23 cellular contexts compared by ENCODE assay signal in the genomic region with DNA sequence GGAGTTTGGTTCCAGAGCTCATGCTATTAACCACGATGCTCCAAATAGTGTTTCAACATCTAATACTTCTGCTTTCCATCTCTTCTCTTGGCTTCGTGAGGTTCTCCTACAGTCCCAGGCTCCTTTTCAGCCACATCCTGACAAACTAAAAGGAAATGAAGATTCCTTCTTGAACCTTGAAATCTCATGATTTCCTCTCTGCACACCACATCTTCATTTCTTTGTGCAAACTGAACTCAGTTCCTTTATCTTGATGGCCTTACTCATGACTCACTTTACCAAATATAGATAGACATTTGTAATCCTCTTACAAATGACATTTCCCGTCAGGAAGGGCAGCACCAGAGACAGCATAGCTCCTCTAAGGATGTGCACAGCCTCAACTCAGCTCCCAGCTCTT. TPM values are rescaled to one million over a fixed set of nuclear protein-coding genes. Genes with fewer than 3 reads are reported as not detected.
DNase-seq lines count a peak whose midpoint lies in the region; FAIRE-seq and TF ChIP-seq lines count a peak whose summit lies in the region.
"Had no signal": no experiment of that assay in that cellular context is flagged by ENCODE, and none has a peak within 500 bp of the region (broad histone marks: within the 10 kb centered on the region; RNA-seq: fewer than 3 reads in every experiment).

No MANE protein-coding gene starts in this region.

- no peak for FAIRE-seq in GM12892 (lab: Jason Lieb, UNC)
- FAIRE-seq: GM12878 had no signal

- H4K20me1 ChIP-seq in BLaER1 treated with 17β-estradiol and CSF1 and Interleukin-3, amounts not matched to agents 10 nM and 100 nM, result no peaks in the 10 kb centered on the region

- peak overlapping the region; percentile 37 to 96 (median 91); a peak in 19 of 22 replicates for H3K27ac ChIP-seq in BLaER1 treated with 17β-estradiol and CSF1 and Interleukin-3, amounts not matched to agents 10 nM and 100 nM
- H3K27ac ChIP-seq in mesenchymal stem cell (ENCODE audit: low read length, poor library complexity, severe bottlenecking), result no peak overlapping the region
- H3K27ac ChIP-seq: HL-60, parathyroid adenoma, right lobe of liver had no signal

- peaks cover 68 to 95% (median 82%) of the 10 kb centered on the region in 10 experiments for H3K4me1 ChIP-seq in BLaER1 treated with 17β-estradiol and CSF1 and Interleukin-3, amounts not matched to agents 10 nM and 100 nM
- H3K4me1 ChIP-seq in mesenchymal stem cell (ENCODE audit: control insufficient read depth, insufficient read depth, low read depth, low read length), result peaks cover 8% of the 10 kb centered on the region
- H3K4me1 ChIP-seq: parathyroid adenoma, right lobe of liver had no signal

- no peak overlapping the region for H3K14ac ChIP-seq in mesenchymal stem cell (ENCODE audit: low read length in 2 of 2)

- no peak overlapping the region for H3K4ac ChIP-seq in mesenchymal stem cell (ENCODE audit: low read depth in 1 of 2, low read length in 2 of 2)

- H2AFZ ChIP-seq in mesenchymal stem cell (ENCODE audit: low read depth, low read length), result no peak overlapping the region
- H2AFZ ChIP-seq: parathyroid adenoma had no signal

- H3K36me3 ChIP-seq in BLaER1 treated with 17β-estradiol and CSF1 and Interleukin-3, amounts not matched to agents 10 nM and 100 nM, result peaks cover 0 to 4% (median 0%) of the 10 kb centered on the region in 11 experiments; a peak in 2 of 22 replicates
- H3K36me3 ChIP-seq in mesenchymal stem cell (ENCODE audit: control insufficient read depth in 1 of 2, insufficient read depth in 2 of 2, low read depth in 1 of 2, low read length in 2 of 2), result no peaks in the 10 kb centered on the region
- H3K36me3 ChIP-seq: right lobe of liver had no signal

- H3K4me2 ChIP-seq in BLaER1 treated with 17β-estradiol and CSF1 and Interleukin-3, amounts not matched to agents 10 nM and 100 nM, result peak overlapping the region; percentile 41 to 91 (median 87)
- no peak overlapping the region for H3K4me2 ChIP-seq in mesenchymal stem cell (ENCODE audit: low read length, poor library complexity, severe bottlenecking)

- H3K9me3 ChIP-seq in BLaER1 treated with 17β-estradiol and CSF1 and Interleukin-3, amounts not matched to agents 10 nM and 100 nM (replicated peaks in 1 of 11), result peaks cover 0 to 29% (median 7%) of the 10 kb centered on the region in 11 experiments; a peak in 12 of 22 replicates
- no peaks in the 10 kb centered on the region for H3K9me3 ChIP-seq in mesenchymal stem cell (ENCODE audit: control insufficient read depth, low read length)
- H3K9me3 ChIP-seq: right lobe of liver had no signal

- peaks cover 0 to 5% (median 0%) of the 10 kb centered on the region in 11 experiments; a peak in 2 of 22 replicates for H3K27me3 ChIP-seq in BLaER1 treated with 17β-estradiol and CSF1 and Interleukin-3, amounts not matched to agents 10 nM and 100 nM
- no peaks in the 10 kb centered on the region for H3K27me3 ChIP-seq in mesenchymal stem cell (ENCODE audit: control insufficient read depth in 1 of 2, insufficient read depth in 1 of 2, low read length in 2 of 2)
- H3K27me3 ChIP-seq: right lobe of liver had no signal

- no peak for TF ChIP-seq POLR2A in GM12892 (IDR thresholded peaks at IDR 0.05; ENCODE audit: low read depth, low read length)

- in situ Hi-C loops in ACHN (cut with HindIII; ENCODE audit: low pct_ligation_motif_present, low pct_unique_long_range_greater_than_20kb, low sequenced_read_pairs), result no loop called here

- H3K9ac ChIP-seq in BLaER1 treated with 17β-estradiol and CSF1 and Interleukin-3, amounts not matched to agents 10 nM and 100 nM, result peak overlapping the region in 8 of 11 experiments; percentile 39 to 78 (median 71); a peak in 15 of 22 replicates
- H3K9ac ChIP-seq in mesenchymal stem cell (ENCODE audit: low read length), result no peak overlapping the region
- H3K9ac ChIP-seq: parathyroid adenoma had no signal

- H2BK12ac ChIP-seq in mesenchymal stem cell (ENCODE audit: low read length in 2 of 2), result no peak overlapping the region

- DNase-seq in Kasumi-1 (lab: John Stamatoyannopoulos, UW) (peak; percentile 99), SIG-M5 treated with dmso at 0.1 percent for 504 hours (lab: John Stamatoyannopoulos, UW; ENCODE audit: unreplicated experiment) (peak; percentile 89), mesenchymal stem cell (peak; percentile 65), NCI-H146 (lab: John Stamatoyannopoulos, UW) (no peak), NCI-H2196 treated with DMSO at 0.1 percent for 48 hours (lab: John Stamatoyannopoulos, UW; ENCODE audit: unreplicated experiment) (no peak), GM12892 (ENCODE audit: insufficient read length) (no peak), ACHN (no peak)
- DNase-seq: activated CD4-positive, alpha-beta T cell treated with anti-CD3 and anti-CD28 coated beads for 36 hours; activated naive CD4-positive, alpha-beta T cell treated with anti-CD3 and anti-CD28 coated beads, Interleukin-2, amount 10 ng/mL, durations not matched to agents 7 days and 5 days; activated T-cell treated with anti-CD3 and anti-CD28 coated beads, Interleukin-2, amount 50 U/mL, for 72 hours; CD4-positive, alpha-beta T cell; cortex of kidney; DMS 273 treated with DMSO at 0.1 percent for 48 hours; endodermal cell; kidney glomerular epithelial cell; NCI-H1436; NCI-H524 treated with DMSO at 0.1 percent for 48 hours; right lobe of liver; SHP77 had no signal

- H3K4me3 ChIP-seq in BLaER1 treated with 17β-estradiol and CSF1 and Interleukin-3, amounts not matched to agents 10 nM and 100 nM, result no peak overlapping the region
- H3K4me3 ChIP-seq in mesenchymal stem cell (ENCODE audit: insufficient read depth in 1 of 2, low read depth in 1 of 2, low read length in 2 of 2), result no peak overlapping the region
- H3K4me3 ChIP-seq: GM12878, right lobe of liver had no signal

- no peak overlapping the region for H3K23ac ChIP-seq in mesenchymal stem cell (ENCODE audit: low read length in 2 of 2)

- no peak overlapping the region for H4K91ac ChIP-seq in mesenchymal stem cell (ENCODE audit: low read length)

- no peak overlapping the region for H2AK5ac ChIP-seq in mesenchymal stem cell (ENCODE audit: low read length, severe bottlenecking)

- H3K18ac ChIP-seq in mesenchymal stem cell (ENCODE audit: low read depth in 1 of 2, low read length in 2 of 2), result no peak overlapping the region

- no peak overlapping the region for H2BK120ac ChIP-seq in mesenchymal stem cell (ENCODE audit: low read depth, low read length)

- no peak overlapping the region for H2BK15ac ChIP-seq in mesenchymal stem cell (ENCODE audit: low read depth, poor library complexity, severe bottlenecking)

- no peak overlapping the region for H2BK5ac ChIP-seq in mesenchymal stem cell (ENCODE audit: low read depth, low read length, poor library complexity, severe bottlenecking)

- no peak overlapping the region for H4K8ac ChIP-seq in mesenchymal stem cell (ENCODE audit: low read length)

- WGBS in mesenchymal stem cell, result 63% methylated on average over 3 of the region's 3 CpGs

- no peaks in the 10 kb centered on the region for H3K79me1 ChIP-seq in mesenchymal stem cell (replicated peaks; ENCODE audit: low read length, poor library complexity, severe bottlenecking)

RNA-seq across cellular contexts. Expression of a gene that starts 50.0 kb away (rescaled TPM):
- 32.7 TPM for polyA plus RNA-seq in mesenchymal stem cell (2013, experiment 1 of 2)
- 29.4 TPM for polyA plus RNA-seq in mesenchymal stem cell (2013, experiment 2 of 2)
- polyA plus RNA-seq in GM12892 (2012; ENCODE audit: missing spikeins), result 35.3 TPM

Comparison
In these comparisons a context has a peak if more than half of its experiments do, and no peak if none do; other contexts are left out.
1. DNase-seq: peak in Kasumi-1 (2 of 2), SIG-M5 treated with dmso at 0.1 percent for 504 hours (single experiment) and mesenchymal stem cell (single experiment); none in NCI-H146 (single experiment), NCI-H2196 treated with DMSO at 0.1 percent for 48 hours (single experiment), GM12892 (single experiment) and ACHN (single experiment).